ENCODE assay signal across 2 cellular contexts in genomic region chr7:44562622-44562962, GRCh38.
TF ChIP-seq lines count a peak whose summit lies in the region.
"Not testable (repeated sequence)": the region's sequence is repeated elsewhere in the genome, so short reads cannot be mapped to it uniquely, and the experiment has no call there.

No MANE protein-coding gene starts in this region.

TF ChIP-seq in HEK293, 187 proteins besides CTCF, POLR2A, EP300 and RAD21:
- peak; percentile 62; the same call in 1 of the 2 replicates for TF ChIP-seq ZNF362 (tag by site-specific recombination; IDR thresholded peaks at IDR 0.05)
- 0 out of 2 replicates have a peak, but pooled peaks have one; percentile 7 for TF ChIP-seq KLF1 (tag by site-specific recombination; IDR thresholded peaks at IDR 0.05)

TF ChIP-seq in HepG2, 621 proteins besides CTCF, POLR2A, EP300 and RAD21:
- 0 out of 2 replicates have a peak, but pooled peaks have one; percentile 13 for TF ChIP-seq ZNF501 (CRISPR knock-in tag; IDR thresholded peaks at IDR 0.05)
- TF ChIP-seq KLF6 (CRISPR knock-in tag; IDR thresholded peaks at IDR 0.05), result 0 out of 2 replicates have a peak, but pooled peaks have one; percentile 7
- TF ChIP-seq CBX1 (IDR thresholded peaks at IDR 0.05; ENCODE audit: low read depth), result peak; percentile 17
- not testable (repeated sequence) for TF ChIP-seq ZBTB40 (IDR thresholded peaks at IDR 0.05)
- 0 out of 2 replicates have a peak, but pooled peaks have one; percentile 22 for TF ChIP-seq ZBTB40 (CRISPR knock-in tag; IDR thresholded peaks at IDR 0.05)
- 0 out of 2 replicates have a peak, but pooled peaks have one; percentile 25 for TF ChIP-seq ZSCAN31 (CRISPR knock-in tag; IDR thresholded peaks at IDR 0.05; ENCODE audit: low read depth)
- TF ChIP-seq PAXIP1 (CRISPR knock-in tag; conservative IDR thresholded peaks at IDR 0.05), result peak; percentile 3; the same call in 1 of the 2 replicates
- peak; percentile 70; the same call in 1 of the 2 replicates for TF ChIP-seq CCDC6 (CRISPR knock-in tag; IDR thresholded peaks at IDR 0.05)
- 0 out of 2 replicates have a peak, but pooled peaks have one; percentile 8 for TF ChIP-seq RXRB (CRISPR knock-in tag; IDR thresholded peaks at IDR 0.05; ENCODE audit: borderline replicate concordance)
